ENCODE assay signal across 1 cellular context in genomic region chr5:65749221-65749844, GRCh38.
A peak's percentile ranks its signal among the peaks of the same experiment; 100 is the strongest.
TF ChIP-seq lines count a peak whose summit lies in the region.

No MANE protein-coding gene starts in this region.

TF ChIP-seq in HepG2, 621 proteins besides CTCF, POLR2A, EP300 and RAD21:
- TF ChIP-seq IRF2 (CRISPR knock-in tag; IDR thresholded peaks at IDR 0.05): 0 out of 2 replicates have a peak, but pooled peaks have one; percentile 12
- peak; percentile 35; the same call in 1 of the 2 replicates for TF ChIP-seq ZMYM4 (CRISPR knock-in tag; IDR thresholded peaks at IDR 0.05)
- TF ChIP-seq ZSCAN25 (CRISPR knock-in tag; IDR thresholded peaks at IDR 0.05): no peak
- no peak for TF ChIP-seq ZNF674 (CRISPR knock-in tag; IDR thresholded peaks at IDR 0.05; ENCODE audit: low read depth)
TF ChIP-seq in HepG2: peak in this region for 2.
